1 cellular context compared by ENCODE assay signal in the genomic region with DNA sequence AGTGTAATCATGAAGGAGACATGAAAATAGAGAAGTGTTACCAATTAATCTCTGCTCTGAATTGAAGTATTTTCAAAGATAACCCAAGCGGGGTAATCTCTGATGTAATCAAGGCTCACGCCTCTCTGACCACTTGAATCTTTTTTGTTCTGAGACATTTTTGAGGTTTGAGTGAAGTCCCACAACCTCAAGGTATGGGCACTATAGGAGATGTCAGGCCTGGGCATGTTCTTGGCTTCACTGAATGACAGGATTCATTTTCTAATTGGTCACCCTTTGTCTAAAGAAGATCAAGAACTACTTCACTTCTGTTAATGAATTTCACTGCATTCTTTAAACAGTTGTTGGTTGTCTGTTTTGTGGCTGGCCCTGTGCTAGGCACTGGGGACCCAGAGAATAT.
TF ChIP-seq lines count a peak whose summit lies in the region.

No MANE protein-coding gene starts in this region.

TF ChIP-seq in GM12878, 131 proteins besides CTCF, POLR2A, EP300 and RAD21:
- no peak for TF ChIP-seq POLR2AphosphoS5 (IDR thresholded peaks at IDR 0.05; ENCODE audit: low read length)
- TF ChIP-seq IKZF2 (IDR thresholded peaks at IDR 0.05): no peak
- TF ChIP-seq, protein P1, sequence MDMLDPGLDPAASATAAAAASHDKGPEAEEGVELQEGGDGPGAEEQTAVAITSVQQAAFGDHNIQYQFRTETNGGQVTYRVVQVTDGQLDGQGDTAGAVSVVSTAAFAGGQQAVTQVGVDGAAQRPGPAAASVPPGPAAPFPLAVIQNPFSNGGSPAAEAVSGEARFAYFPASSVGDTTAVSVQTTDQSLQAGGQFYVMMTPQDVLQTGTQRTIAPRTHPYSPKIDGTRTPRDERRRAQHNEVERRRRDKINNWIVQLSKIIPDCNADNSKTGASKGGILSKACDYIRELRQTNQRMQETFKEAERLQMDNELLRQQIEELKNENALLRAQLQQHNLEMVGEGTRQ (IDR thresholded peaks at IDR 0.05; ENCODE audit: borderline replicate concordance, low read depth, low read length): no peak
